In the genomic region with DNA sequence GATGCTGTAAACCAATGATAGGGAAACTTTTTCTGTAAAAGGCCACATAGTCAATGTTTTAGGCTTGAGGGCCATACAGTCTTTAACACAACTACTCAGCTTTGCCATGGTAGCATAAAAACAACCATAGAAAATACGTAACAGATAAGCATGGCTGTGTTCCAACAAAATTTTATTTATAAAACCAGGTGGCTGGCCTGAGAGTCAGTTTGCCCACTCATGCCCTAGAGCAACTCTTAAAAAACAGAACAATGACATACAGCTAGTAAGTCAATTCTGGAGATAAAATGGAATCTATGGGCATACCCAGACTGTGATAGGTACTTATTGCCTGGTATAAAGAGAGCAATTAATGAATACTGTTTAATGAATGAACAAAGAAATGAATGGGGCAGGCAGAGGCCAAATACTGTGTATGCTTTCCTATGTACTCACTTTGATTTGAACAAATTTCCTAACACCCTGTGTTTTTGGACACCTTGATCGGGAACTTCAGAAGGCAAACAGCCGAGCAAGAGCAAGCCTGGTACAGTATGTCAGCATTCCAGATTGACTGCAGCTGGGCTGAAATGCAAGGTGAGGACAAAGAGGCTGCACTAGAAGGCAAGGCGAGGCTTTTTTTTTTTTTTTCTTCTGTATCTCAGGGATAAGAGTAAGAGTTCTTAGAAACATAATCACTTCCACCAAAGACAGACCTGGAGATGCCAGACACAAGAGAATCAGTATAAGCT, we compare ENCODE assay signal across 10 cellular contexts.
"Had no signal": no experiment of that assay in that cellular context is flagged by ENCODE, and none has a peak within 500 bp of the region (broad histone marks: within the 10 kb centered on the region; RNA-seq: fewer than 3 reads in every experiment).

No MANE protein-coding gene starts in this region.

- H3K27ac ChIP-seq: left ventricle myocardium inferior had no signal

- DNase-seq: activated CD4-positive, alpha-beta T cell treated with anti-CD3 and anti-CD28 coated beads for 4 hours; activated CD8-positive, alpha-beta memory T cell treated with anti-CD3 and anti-CD28 coated beads, Interleukin-2, amount 50 U/mL, for 4 hours; activated CD8-positive, alpha-beta T cell treated with anti-CD3 and anti-CD28 coated beads for 36 hours; activated T-cell treated with anti-CD3 and anti-CD28 coated beads, Interleukin-2, amount 50 U/mL, for 72 hours; aorta; left ventricle myocardium inferior; stimulated activated CD4-positive, alpha-beta T cell treated with anti-CD3 and anti-CD28 coated beads, Interleukin-12 subunit alpha, Interleukin-12 subunit beta, amount 100 ng/mL, for 4 hours; stimulated activated CD4-positive, alpha-beta T cell treated with anti-CD3 and anti-CD28 coated beads, Interleukin-2, amount 100 ng/mL, for 48 hours; stimulated activated naive CD4-positive, alpha-beta T cell treated with Interleukin-2 at 50 U/mL for 16 hours had no signal

- ATAC-seq: activated CD8-positive, alpha-beta T cell treated with anti-CD3 and anti-CD28 coated beads for 36 hours; activated T-cell treated with anti-CD3 and anti-CD28 coated beads, Interleukin-2, amount 50 U/mL, for 72 hours; esophagus mucosa had no signal

- H3K4me3 ChIP-seq: left ventricle myocardium inferior had no signal

- H3K36me3 ChIP-seq: left ventricle myocardium inferior had no signal

- H3K9me3 ChIP-seq: left ventricle myocardium inferior had no signal
